35 cellular contexts compared by ENCODE assay signal in genomic region chr1:202197670-202198359, GRCh38. TPM values are rescaled to one million over a fixed set of nuclear protein-coding genes. Genes with fewer than 3 reads are reported as not detected.
DNase-seq lines count a peak whose midpoint lies in the region; ATAC-seq, FAIRE-seq and TF ChIP-seq lines count a peak whose summit lies in the region.
"Had no signal": no experiment of that assay in that cellular context is flagged by ENCODE, and none has a peak within 500 bp of the region (broad histone marks: within the 10 kb centered on the region; RNA-seq: fewer than 3 reads in every experiment).

No MANE protein-coding gene starts in this region.

- H3K27me3 ChIP-seq in BLaER1, result no peaks in the 10 kb centered on the region
- H3K27me3 ChIP-seq in DND-41 (ENCODE audit: insufficient read depth, low read length, poor library complexity), result peaks cover 8% of the 10 kb centered on the region
- peaks cover 14 to 67% of the 10 kb centered on the region in 2 experiments; a peak in 4 of 5 replicates for H3K27me3 ChIP-seq in K562 (ENCODE audit: control insufficient read depth in 2 of 2, insufficient read depth in 2 of 2, low read length in 2 of 2)

- no TSS peak for BruUV-seq in K562 (replicated peaks; lab: Mats Ljungman, UMichigan)

- ATAC-seq in DND-41 (ENCODE audit: insufficient read depth, low read depth) (peak; percentile 39; the same call in 1 of the 3 replicates), K562 (no peak), GM18520 (IDR thresholded peaks at IDR 0.05; ENCODE audit: unreplicated experiment) (no peak)
- peak; percentile 41 to 51 for ATAC-seq in natural killer cell treated with Interleukin-12 subunit alpha and Interleukin-12 subunit beta and Interleukin-15 and Interleukin-18, amount 100 ng/mL, for 72 hours
- ATAC-seq: foreskin keratinocyte, HepG2, left ventricle myocardium superior, PC-3, sciatic nerve, SK-N-SH treated with all-trans-retinoic acid at 6 μM for 48 hours had no signal

- no peak overlapping the region; the same call in 1 of the 2 replicates for H3K27ac ChIP-seq in BLaER1
- no peak overlapping the region for H3K27ac ChIP-seq in DND-41 (ENCODE audit: low read length)
- H3K27ac ChIP-seq in K562 (ENCODE audit: extremely low read depth, low read depth, low read length), result no peak overlapping the region
- H3K27ac ChIP-seq in caudate nucleus (ENCODE audit: low read depth, low read length), result no peak overlapping the region
- H3K27ac ChIP-seq: foreskin keratinocyte had no signal

- no peaks in the 10 kb centered on the region for H3K9me1 ChIP-seq in K562 (ENCODE audit: control insufficient read depth, insufficient read depth, low read length)

- H3K4me1 ChIP-seq in BLaER1 (peaks cover 96% of the 10 kb centered on the region), DND-41 (ENCODE audit: insufficient read depth, low read length) (0 out of 2 replicates have a peak, but pooled peaks cover 3% of the 10 kb centered on the region), K562 (replicated peaks in 1 of 2; ENCODE audit: control insufficient read depth in 2 of 2, insufficient read depth in 2 of 2, low read length in 2 of 2) (peaks cover 0 to 15% of the 10 kb centered on the region in 2 experiments; a peak in 3 of 5 replicates)

- intact Hi-C loops in K562 (cut with micrococcal nuclease), result no loop called here

- peak overlapping the region; percentile 97 for H3K4me2 ChIP-seq in BLaER1
- no peak overlapping the region for H3K4me2 ChIP-seq in DND-41 (ENCODE audit: insufficient read depth, low read length)
- H3K4me2 ChIP-seq in K562 (ENCODE audit: insufficient read depth, low read length), result no peak overlapping the region

- no peak for TF ChIP-seq POLR2A in K562 (conservative IDR thresholded peaks at IDR 0.05)

- H4K20me1 ChIP-seq in BLaER1 (no peaks in the 10 kb centered on the region; the same call in 1 of the 2 replicates), DND-41 (ENCODE audit: insufficient read depth, low read length) (0 out of 2 replicates have a peak, but pooled peaks cover 4% of the 10 kb centered on the region), K562 (replicated peaks; ENCODE audit: control insufficient read depth, insufficient read depth, low read length) (peaks cover 4% of the 10 kb centered on the region; the same call in 1 of the 2 replicates)

- no peak for TF ChIP-seq EP300 in K562 (IDR thresholded peaks at IDR 0.05; ENCODE audit: low read length)

- H3K9me3 Mint-ChIP-seq in natural killer cell treated with Interleukin-12 subunit alpha and Interleukin-12 subunit beta and Interleukin-15 and Interleukin-18, amount 100 ng/mL, for 72 hours, result no peaks in the 10 kb centered on the region
- H3K9me3 Mint-ChIP-seq: dendritic cell treated with granulocyte-macrophage colony-stimulating factor and Interleukin-4, amounts not matched to agents 40 ng/mL and 50 ng/mL, for 4 days; H9 had no signal

- H3K27ac Mint-ChIP-seq in natural killer cell treated with Interleukin-12 subunit alpha and Interleukin-12 subunit beta and Interleukin-15 and Interleukin-18, amount 100 ng/mL, for 72 hours, result peak overlapping the region; percentile 24 to 30
- H3K27ac Mint-ChIP-seq: dendritic cell treated with granulocyte-macrophage colony-stimulating factor and Interleukin-4, amounts not matched to agents 40 ng/mL and 50 ng/mL, for 4 days; H9; progenitor cell of endocrine pancreas had no signal

- H3K79me2 ChIP-seq in DND-41 (ENCODE audit: insufficient read depth, low read length) (no peaks in the 10 kb centered on the region), K562 (ENCODE audit: control insufficient read depth, insufficient read depth, low read length) (no peaks in the 10 kb centered on the region)

- H2AFZ ChIP-seq in DND-41 (ENCODE audit: low read depth, low read length) (no peak overlapping the region), K562 (ENCODE audit: low read depth, low read length) (no peak overlapping the region)

- TF ChIP-seq CTCF in DND-41 (IDR thresholded peaks at IDR 0.05; ENCODE audit: borderline replicate concordance, extremely low read depth, low read length, poor library complexity, severe bottlenecking) (no peak), K562 (IDR thresholded peaks at IDR 0.05 in 2 of 3, conservative IDR thresholded peaks at IDR 0.05 in 1 of 3; ENCODE audit: insufficient read depth in 2 of 3, low read depth in 1 of 3, low read length in 3 of 3) (no peak)

- in situ Hi-C loops in K562 (cut with MboI), result no loop called here

- CTCF ChIA-PET in K562 (lab: Yijun Ruan, JAX; ENCODE audit: low intra/inter-chr PET ratio), result no interaction called here

- 0 out of 2 replicates have a peak, but pooled peaks cover 4% of the 10 kb centered on the region for H3K36me3 ChIP-seq in BLaER1
- no peaks in the 10 kb centered on the region for H3K36me3 ChIP-seq in DND-41 (ENCODE audit: insufficient read depth, low read length)
- H3K36me3 ChIP-seq in K562 (ENCODE audit: control insufficient read depth, insufficient read depth, low read length), result no peaks in the 10 kb centered on the region
- H3K36me3 ChIP-seq: esophagus squamous epithelium had no signal

- H3K9me3 ChIP-seq in BLaER1 (no peaks in the 10 kb centered on the region), DND-41 (ENCODE audit: insufficient read depth, low read length, severe bottlenecking) (no peaks in the 10 kb centered on the region), K562 (replicated peaks; ENCODE audit: control insufficient read depth, insufficient read depth, low read depth, low read length) (no peaks in the 10 kb centered on the region)
- H3K9me3 ChIP-seq: esophagus squamous epithelium had no signal

- POLR2A ChIA-PET in K562 (lab: Yijun Ruan, JAX), result no interaction called here

- no peak for TF ChIP-seq RAD21 in K562 (CRISPR knock-in tag; conservative IDR thresholded peaks at IDR 0.05 in 1 of 2, IDR thresholded peaks at IDR 0.05 in 1 of 2)

- H3K36me3 Mint-ChIP-seq in natural killer cell treated with Interleukin-12 subunit alpha and Interleukin-12 subunit beta and Interleukin-15 and Interleukin-18, amount 100 ng/mL, for 72 hours, result no peaks in the 10 kb centered on the region

- WGBS in K562 (ENCODE audit: insufficient coverage, low coverage, missing lambda C conversion rate), result 11% methylated on average over 7 of the region's 7 CpGs

- no peak for DNase-seq in DND-41
- DNase-seq in K562 (ENCODE audit: extremely low read depth in 1 of 4, low spot score in 3 of 4), result no peak
- no peak for DNase-seq in natural killer cell treated with Interleukin-12 subunit alpha and Interleukin-12 subunit beta and Interleukin-15 and Interleukin-18, amount 100 ng/mL, for 72 hours (ENCODE audit: low spot score)
- no peak for DNase-seq in effector CD8-positive, alpha-beta T cell (lab: John Stamatoyannopoulos, UW)
- no peak for DNase-seq in NCI-H1436 (lab: John Stamatoyannopoulos, UW)
- no peak for DNase-seq in caudate nucleus (lab: John Stamatoyannopoulos, UW)
- DNase-seq: activated CD4-positive, alpha-beta T cell treated with anti-CD3 and anti-CD28 coated beads for 1 hour; central memory CD4-positive, alpha-beta T cell; DMS153; esophagus squamous epithelium; foreskin keratinocyte; H9; head of caudate nucleus; islet precursor cell; Karpas-422; left ventricle myocardium superior; mesendoderm; NCI-H1436 treated with DMSO at 0.1 percent for 48 hours; NCI-H226; NCI-H526 treated with DMSO at 0.1 percent for 48 hours; PC-3; stimulated activated CD4-positive, alpha-beta T cell treated with anti-CD3 and anti-CD28 coated beads, Interleukin-12 subunit alpha, Interleukin-12 subunit beta, amount 100 ng/mL, for 4 hours; stimulated activated CD4-positive, alpha-beta T cell treated with anti-CD3 and anti-CD28 coated beads, Interleukin-4, amount 100 ng/mL, for 1 hour; stimulated activated naive CD4-positive, alpha-beta T cell treated with Interleukin-2 at 50 U/mL for 16 hours had no signal

- H3K9ac ChIP-seq in BLaER1 (no peak overlapping the region), DND-41 (ENCODE audit: low read depth, low read length) (no peak overlapping the region), K562 (ENCODE audit: insufficient read depth in 1 of 2, low read depth in 2 of 2, low read length in 2 of 2) (no peak overlapping the region)

- peaks cover 0 to 11% of the 10 kb centered on the region in 2 donors for H3K27me3 Mint-ChIP-seq in natural killer cell treated with Interleukin-12 subunit alpha and Interleukin-12 subunit beta and Interleukin-15 and Interleukin-18, amount 100 ng/mL, for 72 hours

- peaks cover 44 to 76% of the 10 kb centered on the region in 2 donors for H3K4me1 Mint-ChIP-seq in natural killer cell treated with Interleukin-12 subunit alpha and Interleukin-12 subunit beta and Interleukin-15 and Interleukin-18, amount 100 ng/mL, for 72 hours (ENCODE audit: low read depth in 2 of 2)

- FAIRE-seq in K562 (lab: Jason Lieb, UNC), result peak; percentile 81
- FAIRE-seq: endometrium, HepG2 had no signal

- H3K4me3 Mint-ChIP-seq in natural killer cell treated with Interleukin-12 subunit alpha and Interleukin-12 subunit beta and Interleukin-15 and Interleukin-18, amount 100 ng/mL, for 72 hours, result peak overlapping the region; percentile 57
- H3K4me3 Mint-ChIP-seq: dendritic cell treated with granulocyte-macrophage colony-stimulating factor and Interleukin-4, amounts not matched to agents 40 ng/mL and 50 ng/mL, for 4 days; H9 had no signal

- no peak overlapping the region for H3K4me3 ChIP-seq in BLaER1
- H3K4me3 ChIP-seq in DND-41 (ENCODE audit: low read depth in 1 of 2, low read length in 2 of 2), result no peak overlapping the region
- H3K4me3 ChIP-seq in K562, result no peak overlapping the region
- H3K4me3 ChIP-seq: esophagus squamous epithelium had no signal

RNA-seq across cellular contexts. Expression of gene LGR6, which starts 4.2 kb away (rescaled TPM):
- total RNA-seq in K562 (2011; cell fraction: chromatin; rRNA removed; ENCODE audit: low replicate concordance), result 0.72 and 0.77 TPM in 2 replicates
- total RNA-seq in K562 (2011; cell fraction: nucleolus; rRNA removed), result 0.17 and 0.79 TPM in 2 replicates
- 0.66 and 0.76 TPM in 2 replicates for total RNA-seq in K562 (2011; cell fraction: nucleoplasm; rRNA removed)
- total RNA-seq in K562 (2014; rRNA removed) (0.12 and 0.45 TPM in 2 replicates), K562 (2014; rRNA removed; fragmentation: Illumina TruSeq; extraction: Trizol) (0.11 and 0.13 TPM in 2 replicates), K562 (2015; rRNA removed; fragmentation: Illumina TruSeq; extraction: Trizol) (0.26 and 0.29 TPM in 2 replicates), K562 (2021) (0.20 and 0.31 TPM in 2 replicates)
- polyA plus RNA-seq in K562 (2011; rRNA removed) (0.14 and 0.47 TPM in 2 replicates), K562 (2014; fragmentation: Illumina TruSeq; extraction: Trizol) (0.21 and 0.54 TPM in 2 replicates), K562 (2014; fragmentation: Nextera tagmentation; extraction: Ambion mirVana) (under 1 TPM in 1 of 2 experiments, not detected in 1; 0.01 TPM), K562 (2014; rRNA removed) (0.12 and 0.42 TPM in 2 replicates)
- polyA plus RNA-seq in K562 (2011; cell fraction: cytosol; rRNA removed), result 0.22 and 0.24 TPM in 2 replicates
- polyA plus RNA-seq in K562 (2011; cell fraction: nucleus; rRNA removed), result 1.2 and 1.8 TPM in 2 replicates
- 0.26 and 0.96 TPM in 2 replicates for polyA plus RNA-seq in K562 (2012)
- polyA minus RNA-seq in K562 (2011; rRNA and poly(A)+ RNA removed), result not detected in 2 replicates
- polyA minus RNA-seq in K562 (2011; cell fraction: cytosol; rRNA and poly(A)+ RNA removed), result not detected in 2 replicates
- polyA minus RNA-seq in K562 (2011; cell fraction: nucleus; rRNA and poly(A)+ RNA removed), result 0.40 and 0.89 TPM in 2 replicates
- total RNA-seq in natural killer cell treated with Interleukin-12 subunit alpha and Interleukin-12 subunit beta and Interleukin-15 and Interleukin-18, amount 100 ng/mL, for 72 hours, result 1 to 10 TPM; 5.8 to 5.9 TPM
- total RNA-seq: A673, G401, HepG2 had no signal

RNA-seq across cellular contexts. Expression of gene PTPN7, which starts 37.4 kb away (rescaled TPM):
- 135 and 260 TPM in 2 replicates for total RNA-seq in K562 (2011; cell fraction: chromatin; rRNA removed; ENCODE audit: low replicate concordance)
- total RNA-seq in K562 (2011; cell fraction: nucleolus; rRNA removed), result 174 and 175 TPM in 2 replicates
- total RNA-seq in K562 (2011; cell fraction: nucleoplasm; rRNA removed), result 146 and 165 TPM in 2 replicates
- total RNA-seq in K562 (2014; rRNA removed) (121 and 126 TPM in 2 replicates), K562 (2014; rRNA removed; fragmentation: Illumina TruSeq; extraction: Trizol) (61.7 and 65.6 TPM in 2 replicates), K562 (2015; rRNA removed; fragmentation: Illumina TruSeq; extraction: Trizol) (116 and 120 TPM in 2 replicates), K562 (2021) (112 and 139 TPM in 2 replicates)
- polyA plus RNA-seq in K562 (2011; rRNA removed) (80.7 and 176 TPM in 2 replicates), K562 (2014; fragmentation: Illumina TruSeq; extraction: Trizol) (144 and 189 TPM in 2 replicates), K562 (2014; fragmentation: Nextera tagmentation; extraction: Ambion mirVana) (10 to 100 TPM; 18.7 to 19.8 TPM), K562 (2014; rRNA removed) (123 and 128 TPM in 2 replicates)
- polyA plus RNA-seq in K562 (2011; cell fraction: cytosol; rRNA removed), result 155 and 163 TPM in 2 replicates
- polyA plus RNA-seq in K562 (2011; cell fraction: nucleus; rRNA removed), result 215 and 278 TPM in 2 replicates
- polyA plus RNA-seq in K562 (2012), result 146 and 171 TPM in 2 replicates
- polyA minus RNA-seq in K562 (2011; rRNA and poly(A)+ RNA removed), result 58.0 and 78.3 TPM in 2 replicates
- 54.1 and 65.3 TPM in 2 replicates for polyA minus RNA-seq in K562 (2011; cell fraction: cytosol; rRNA and poly(A)+ RNA removed)
- polyA minus RNA-seq in K562 (2011; cell fraction: nucleus; rRNA and poly(A)+ RNA removed), result 38.1 and 80.1 TPM in 2 replicates
- total RNA-seq in natural killer cell treated with Interleukin-12 subunit alpha and Interleukin-12 subunit beta and Interleukin-15 and Interleukin-18, amount 100 ng/mL, for 72 hours, result 100 to 1,000 TPM; 227 to 312 TPM
- total RNA-seq: foreskin keratinocyte, G401, HepG2, myocyte, PC-3, progenitor cell of endocrine pancreas had no signal
- polyA plus RNA-seq: foreskin keratinocyte, HepG2 had no signal

RNA-seq across cellular contexts. Expression of gene ARL8A, which starts 53.3 kb away (rescaled TPM):
- 15.5 and 36.2 TPM in 2 replicates for total RNA-seq in K562 (2011; cell fraction: chromatin; rRNA removed; ENCODE audit: low replicate concordance)
- total RNA-seq in K562 (2011; cell fraction: nucleolus; rRNA removed), result 13.9 and 24.0 TPM in 2 replicates
- total RNA-seq in K562 (2011; cell fraction: nucleoplasm; rRNA removed), result 13.5 and 19.8 TPM in 2 replicates
- total RNA-seq in K562 (2014; rRNA removed) (13.1 and 21.8 TPM in 2 replicates), K562 (2014; rRNA removed; fragmentation: Illumina TruSeq; extraction: Trizol) (7.9 and 9.2 TPM in 2 replicates), K562 (2015; rRNA removed; fragmentation: Illumina TruSeq; extraction: Trizol) (11.1 and 11.8 TPM in 2 replicates), K562 (2021) (19.1 and 22.7 TPM in 2 replicates)
- polyA plus RNA-seq in K562 (2011; rRNA removed) (27.3 and 58.1 TPM in 2 replicates), K562 (2014; fragmentation: Illumina TruSeq; extraction: Trizol) (11.4 and 15.9 TPM in 2 replicates), K562 (2014; fragmentation: Nextera tagmentation; extraction: Ambion mirVana) (under 1 TPM; 0.17 to 0.32 TPM), K562 (2014; rRNA removed) (15.3 and 15.6 TPM in 2 replicates)
- polyA plus RNA-seq in K562 (2011; cell fraction: cytosol; rRNA removed), result 17.5 and 24.2 TPM in 2 replicates
- polyA plus RNA-seq in K562 (2011; cell fraction: nucleus; rRNA removed), result 31.3 and 39.1 TPM in 2 replicates
- polyA plus RNA-seq in K562 (2012), result 21.7 and 25.7 TPM in 2 replicates
- 12.5 and 17.4 TPM in 2 replicates for polyA minus RNA-seq in K562 (2011; rRNA and poly(A)+ RNA removed)
- 11.4 and 13.7 TPM in 2 replicates for polyA minus RNA-seq in K562 (2011; cell fraction: cytosol; rRNA and poly(A)+ RNA removed)
- 3.4 and 10.0 TPM in 2 replicates for polyA minus RNA-seq in K562 (2011; cell fraction: nucleus; rRNA and poly(A)+ RNA removed)
- 10 to 100 TPM; 68.0 to 80.0 TPM for total RNA-seq in natural killer cell treated with Interleukin-12 subunit alpha and Interleukin-12 subunit beta and Interleukin-15 and Interleukin-18, amount 100 ng/mL, for 72 hours

Comparison
In these comparisons a context has a peak if more than half of its experiments do, and no peak if none do; other contexts are left out.
1. ATAC-seq: peak in DND-41 (single experiment) and natural killer cell treated with Interleukin-12 subunit alpha and Interleukin-12 subunit beta and Interleukin-15 and Interleukin-18, amount 100 ng/mL, for 72 hours (2 of 2); none in K562 (single experiment) and GM18520 (single experiment).